Comparison of ENCODE assay signal across 1 cellular context in genomic region chr20:51623255-51623654, GRCh38.
TF ChIP-seq lines count a peak whose summit lies in the region.

No MANE protein-coding gene starts in this region.

TF ChIP-seq in HepG2, 621 proteins besides CTCF, POLR2A, EP300 and RAD21 (continued from another document):
- TF ChIP-seq, protein P1, sequence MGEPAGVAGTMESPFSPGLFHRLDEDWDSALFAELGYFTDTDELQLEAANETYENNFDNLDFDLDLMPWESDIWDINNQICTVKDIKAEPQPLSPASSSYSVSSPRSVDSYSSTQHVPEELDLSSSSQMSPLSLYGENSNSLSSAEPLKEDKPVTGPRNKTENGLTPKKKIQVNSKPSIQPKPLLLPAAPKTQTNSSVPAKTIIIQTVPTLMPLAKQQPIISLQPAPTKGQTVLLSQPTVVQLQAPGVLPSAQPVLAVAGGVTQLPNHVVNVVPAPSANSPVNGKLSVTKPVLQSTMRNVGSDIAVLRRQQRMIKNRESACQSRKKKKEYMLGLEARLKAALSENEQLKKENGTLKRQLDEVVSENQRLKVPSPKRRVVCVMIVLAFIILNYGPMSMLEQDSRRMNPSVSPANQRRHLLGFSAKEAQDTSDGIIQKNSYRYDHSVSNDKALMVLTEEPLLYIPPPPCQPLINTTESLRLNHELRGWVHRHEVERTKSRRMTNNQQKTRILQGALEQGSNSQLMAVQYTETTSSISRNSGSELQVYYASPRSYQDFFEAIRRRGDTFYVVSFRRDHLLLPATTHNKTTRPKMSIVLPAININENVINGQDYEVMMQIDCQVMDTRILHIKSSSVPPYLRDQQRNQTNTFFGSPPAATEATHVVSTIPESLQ (CRISPR knock-in tag; conservative IDR thresholded peaks at IDR 0.05): no peak
